8 cellular contexts compared by ENCODE assay signal in the genomic region with DNA sequence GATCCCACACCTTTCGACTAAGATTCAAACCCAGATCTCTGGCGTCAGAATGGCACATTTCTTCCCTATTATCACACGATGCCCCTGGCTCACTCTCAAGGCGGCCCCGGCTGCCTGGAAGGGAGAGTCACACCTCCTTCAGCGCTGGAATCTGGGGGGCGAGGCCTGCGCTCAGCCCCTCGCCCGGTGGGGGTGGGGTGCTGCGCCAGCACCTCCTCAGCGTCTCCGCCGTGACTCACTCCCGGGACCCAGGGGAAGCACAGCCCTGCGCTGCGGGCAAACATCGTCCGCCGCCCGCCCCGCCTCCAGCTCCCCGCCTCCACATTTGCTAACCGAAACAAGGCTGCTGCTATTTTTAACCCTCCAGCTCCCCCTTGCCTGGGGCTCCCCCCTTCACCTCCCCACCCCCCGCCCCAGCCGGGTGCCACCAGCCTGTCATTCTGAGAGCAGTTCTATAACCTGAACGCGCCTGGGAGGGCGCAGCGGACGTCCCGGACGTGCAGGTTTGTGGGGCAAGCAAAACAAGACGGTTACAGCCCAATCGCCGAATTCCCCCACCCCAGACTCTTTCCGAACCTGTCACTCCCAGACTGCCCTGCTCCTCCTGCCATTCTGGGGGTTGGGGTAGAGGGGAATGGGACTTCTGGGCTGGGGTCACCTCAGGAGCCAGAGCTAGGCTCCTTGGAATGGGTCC. TPM values are rescaled to one million over a fixed set of nuclear protein-coding genes. Genes with fewer than 3 reads are reported as not detected.
DNase-seq lines count a peak whose midpoint lies in the region; ATAC-seq and TF ChIP-seq lines count a peak whose summit lies in the region.

No MANE protein-coding gene starts in this region.

- peaks cover 99% of the 10 kb centered on the region for H3K4me1 Mint-ChIP-seq in HFFc6 (ENCODE audit: low read depth)
- peaks cover 97% of the 10 kb centered on the region for H3K4me1 Mint-ChIP-seq in activated CD8-positive, alpha-beta T cell treated with anti-CD3 and anti-CD28 coated beads, Interleukin-2, amount 10 ng/mL, durations not matched to agents 7 days and 5 days (ENCODE audit: low read depth)

- peak overlapping the region; percentile 87 for H3K4me3 Mint-ChIP-seq in HFFc6
- peak overlapping the region; percentile 90 for H3K4me3 Mint-ChIP-seq in activated CD8-positive, alpha-beta T cell treated with anti-CD3 and anti-CD28 coated beads, Interleukin-2, amount 10 ng/mL, durations not matched to agents 7 days and 5 days

- H3K4me3 ChIP-seq in GM12864 (ENCODE audit: low read depth, low read length): peak overlapping the region; percentile 46
- H3K4me3 ChIP-seq in mesodermal cell (ENCODE audit: extremely low read depth, insufficient read depth, low read length, poor library complexity, severe bottlenecking): peak overlapping the region; percentile 28

- WGBS in mesodermal cell (ENCODE audit: insufficient coverage in 2 of 2), 2 experiments: 1 to 2% methylated on average over 17 to 28 of the region's 37 CpGs

- peaks cover 7% of the 10 kb centered on the region for H3K27me3 Mint-ChIP-seq in HFFc6 (ENCODE audit: insufficient read depth)
- H3K27me3 Mint-ChIP-seq in activated CD8-positive, alpha-beta T cell treated with anti-CD3 and anti-CD28 coated beads, Interleukin-2, amount 10 ng/mL, durations not matched to agents 7 days and 5 days (ENCODE audit: low read depth): no peaks in the 10 kb centered on the region

- H3K36me3 Mint-ChIP-seq in HFFc6 (ENCODE audit: low read depth): peaks cover 21% of the 10 kb centered on the region
- H3K36me3 Mint-ChIP-seq in activated CD8-positive, alpha-beta T cell treated with anti-CD3 and anti-CD28 coated beads, Interleukin-2, amount 10 ng/mL, durations not matched to agents 7 days and 5 days (ENCODE audit: low read depth): peaks cover 67% of the 10 kb centered on the region

- H3K9me3 Mint-ChIP-seq in HFFc6: no peaks in the 10 kb centered on the region
- H3K9me3 Mint-ChIP-seq in activated CD8-positive, alpha-beta T cell treated with anti-CD3 and anti-CD28 coated beads, Interleukin-2, amount 10 ng/mL, durations not matched to agents 7 days and 5 days (ENCODE audit: insufficient read depth): no peaks in the 10 kb centered on the region

- H3K4me1 ChIP-seq in mesodermal cell (ENCODE audit: control insufficient read depth, insufficient read depth, low read length, poor library complexity, severe bottlenecking): peaks cover 91% of the 10 kb centered on the region

- TF ChIP-seq CTCF in GM12864 (IDR thresholded peaks at IDR 0.05; ENCODE audit: low read depth, low read length, missing control alignments): peak; percentile 3
- TF ChIP-seq CTCF in HFFc6 (IDR thresholded peaks at IDR 0.05): no peak

- DNase-seq in GM12864 (ENCODE audit: low read depth) (peak; percentile 88), HFFc6 (peak; percentile 83), NCI-H1436 treated with DMSO at 0.1 percent for 48 hours (lab: John Stamatoyannopoulos, UW) (peak; percentile 45), pons (ENCODE audit: low spot score) (no peak)
- DNase-seq in activated CD8-positive, alpha-beta T cell treated with anti-CD3 and anti-CD28 coated beads, Interleukin-2, amount 10 ng/mL, durations not matched to agents 7 days and 5 days: peak; percentile 96
- DNase-seq in effector CD4-positive, alpha-beta T cell: peak; percentile 86
- DNase-seq in stimulated activated CD8-positive, alpha-beta memory T cell treated with anti-CD3 and anti-CD28 coated beads, Interleukin-15, amount 100 ng/mL, for 4 hours (ENCODE audit: low read depth in 2 of 2): peak; percentile 88 to 92

- H3K27ac ChIP-seq in mesodermal cell (ENCODE audit: low read depth, low read length, severe bottlenecking): peak overlapping the region; percentile 94

- H3K9me3 ChIP-seq in mesodermal cell (ENCODE audit: control insufficient read depth, low read length): no peaks in the 10 kb centered on the region

- CTCF ChIA-PET in activated CD8-positive, alpha-beta T cell treated with anti-CD3 and anti-CD28 coated beads, Interleukin-2, amount 10 ng/mL, durations not matched to agents 7 days and 5 days (lab: Charles Lee): interaction anchor here (1.2 to 27.1 kb wide), 8 partner anchors 9 to 78 kb away, joined by 3 to 1049 read pairs (median 6); no protein-coding TSS in a partner anchor

- H3K36me3 ChIP-seq in mesodermal cell (ENCODE audit: control insufficient read depth, insufficient read depth, low read length): peaks cover 28% of the 10 kb centered on the region

- POLR2A ChIA-PET in activated CD8-positive, alpha-beta T cell treated with anti-CD3 and anti-CD28 coated beads, Interleukin-2, amount 10 ng/mL, durations not matched to agents 7 days and 5 days (lab: Charles Lee): interaction anchor here (1.0 to 20.2 kb wide), 13 partner anchors 7 to 1595 kb away, joined by 3 to 642 read pairs (median 5); partner anchors contain the start of genes ASB8, RPAP3 and SLC48A1

- H3K27ac Mint-ChIP-seq in HFFc6: peak overlapping the region; percentile 90
- H3K27ac Mint-ChIP-seq in activated CD8-positive, alpha-beta T cell treated with anti-CD3 and anti-CD28 coated beads, Interleukin-2, amount 10 ng/mL, durations not matched to agents 7 days and 5 days: peak overlapping the region; percentile 90

- peak; percentile 61 for ATAC-seq in activated CD8-positive, alpha-beta T cell treated with anti-CD3 and anti-CD28 coated beads, Interleukin-2, amount 10 ng/mL, durations not matched to agents 7 days and 5 days

RNA-seq across cellular contexts. Expression of gene HDAC7, which starts 6.8 kb away (rescaled TPM):
- 100 to 1,000 TPM; 104 to 120 (median 108) TPM for total RNA-seq in HFFc6 (2021; fragmentation: NEBNext Ultra II Directional; extraction: Animal tissue kit (Norgen Biotek cat#: 25700))
- 100 to 1,000 TPM; 180 to 207 TPM for total RNA-seq in activated CD8-positive, alpha-beta T cell treated with anti-CD3 and anti-CD28 coated beads, Interleukin-2, amount 10 ng/mL, durations not matched to agents 7 days and 5 days
- 118 TPM for polyA plus RNA-seq in mesodermal cell (2013, experiment 1 of 2)
- 98.0 TPM for polyA plus RNA-seq in mesodermal cell (2013, experiment 2 of 2)

RNA-seq across cellular contexts. Expression of gene SLC48A1, which starts 39.9 kb away (rescaled TPM):
- total RNA-seq in HFFc6 (2021; fragmentation: NEBNext Ultra II Directional; extraction: Animal tissue kit (Norgen Biotek cat#: 25700)): 10 to 100 TPM; 18.8 to 24.5 (median 21.0) TPM
- total RNA-seq in activated CD8-positive, alpha-beta T cell treated with anti-CD3 and anti-CD28 coated beads, Interleukin-2, amount 10 ng/mL, durations not matched to agents 7 days and 5 days: 1 to 10 TPM; 7.0 to 8.1 TPM
- polyA plus RNA-seq in mesodermal cell (2013, experiment 1 of 2): 13.9 TPM
- polyA plus RNA-seq in mesodermal cell (2013, experiment 2 of 2): 14.5 TPM

RNA-seq across cellular contexts. Expression of gene RAPGEF3, which starts 54.3 kb away (rescaled TPM):
- total RNA-seq in HFFc6 (2021; fragmentation: NEBNext Ultra II Directional; extraction: Animal tissue kit (Norgen Biotek cat#: 25700)): 1 to 10 TPM; 2.0 to 4.1 (median 3.1) TPM
- under 1 TPM in 1 of 2 experiments, not detected in 1; 0.24 TPM for total RNA-seq in activated CD8-positive, alpha-beta T cell treated with anti-CD3 and anti-CD28 coated beads, Interleukin-2, amount 10 ng/mL, durations not matched to agents 7 days and 5 days
- 17.1 TPM for polyA plus RNA-seq in mesodermal cell (2013, experiment 1 of 2)
- polyA plus RNA-seq in mesodermal cell (2013, experiment 2 of 2): 11.3 TPM
